ENCODE assay signal across 9 cellular contexts in genomic region chr14:50559990-50560928, GRCh38. TPM values are rescaled to one million over a fixed set of nuclear protein-coding genes. Genes with fewer than 3 reads are reported as not detected.
DNase-seq lines count a peak whose midpoint lies in the region; ATAC-seq, FAIRE-seq and TF ChIP-seq lines count a peak whose summit lies in the region.
"Had no signal": no experiment of that assay in that cellular context is flagged by ENCODE, and none has a peak within 500 bp of the region (broad histone marks: within the 10 kb centered on the region; RNA-seq: fewer than 3 reads in every experiment).

Gene ATL1 (plus strand): TSS chr14:50560145. CDS start chr14:50560266, 121 bp downstream.

- no peaks in the 10 kb centered on the region for H3K9me3 ChIP-seq in K562 (replicated peaks; ENCODE audit: control insufficient read depth, insufficient read depth, low read depth, low read length)
- no peaks in the 10 kb centered on the region for H3K9me3 ChIP-seq in hepatocyte (ENCODE audit: low read depth)

- peaks cover 0 to 13% of the 10 kb centered on the region in 2 experiments; a peak in 2 of 5 replicates for H3K4me1 ChIP-seq in K562 (replicated peaks in 1 of 2; ENCODE audit: control insufficient read depth in 2 of 2, insufficient read depth in 2 of 2, low read length in 2 of 2)
- H3K4me1 ChIP-seq in hepatocyte (ENCODE audit: insufficient read depth) = no peaks in the 10 kb centered on the region

- intact Hi-C loops in activated CD4-positive, alpha-beta T cell treated with anti-CD3 and anti-CD28 coated beads for 36 hours (cut with DNase I, micrococcal nuclease) = loop anchor here in 1 of 2 experiments (1.0 to 5.0 kb wide), 2 partner anchors 17 to 107 kb away; partner anchors contain the start of gene SAV1
- intact Hi-C loops in K562 (cut with micrococcal nuclease) = no loop called here

- CTCF ChIA-PET in activated CD4-positive, alpha-beta T cell treated with anti-CD3 and anti-CD28 coated beads for 36 hours (lab: Charles Lee) = interaction anchor here (1.3 to 2.1 kb wide), 3 partner anchors 18 to 315 kb away, joined by 3 to 9 read pairs (median 6); no protein-coding TSS in a partner anchor
- CTCF ChIA-PET in K562 (lab: Yijun Ruan, JAX; ENCODE audit: low intra/inter-chr PET ratio) = no interaction called here

- no TSS peak for BruUV-seq in K562 (replicated peaks; lab: Mats Ljungman, UMichigan)

- H3K4me1 Mint-ChIP-seq in activated CD4-positive, alpha-beta T cell treated with anti-CD3 and anti-CD28 coated beads for 36 hours = peaks cover 12% of the 10 kb centered on the region
- H3K4me1 Mint-ChIP-seq in progenitor cell of endocrine pancreas (ENCODE audit: low read depth) = peaks cover 9% of the 10 kb centered on the region

- H3K9me1 ChIP-seq in K562 (ENCODE audit: control insufficient read depth, insufficient read depth, low read length) = no peaks in the 10 kb centered on the region

- H3K9me3 Mint-ChIP-seq in activated CD4-positive, alpha-beta T cell treated with anti-CD3 and anti-CD28 coated beads for 36 hours (ENCODE audit: low read depth) = no peaks in the 10 kb centered on the region
- H3K9me3 Mint-ChIP-seq in progenitor cell of endocrine pancreas (ENCODE audit: low read depth) = no peaks in the 10 kb centered on the region

- in situ Hi-C loops in K562 (cut with MboI) = no loop called here

- ATAC-seq in activated CD4-positive, alpha-beta T cell treated with anti-CD3 and anti-CD28 coated beads for 36 hours = peak; percentile 80
- ATAC-seq in K562 (peak; percentile 87), HG03095 (IDR thresholded peaks at IDR 0.05; ENCODE audit: unreplicated experiment) (no peak)

- WGBS in K562 (ENCODE audit: insufficient coverage, low coverage, missing lambda C conversion rate) = 24% methylated on average over 22 of the region's 66 CpGs
- WGBS in hepatocyte (ENCODE audit: low lambda C conversion rate, missing lambda C conversion rate) = under 1% methylated on average over 46 of the region's 66 CpGs

- DNase-seq in activated CD4-positive, alpha-beta T cell treated with anti-CD3 and anti-CD28 coated beads for 36 hours = peak; percentile 70
- no peak for DNase-seq in activated CD4-positive, alpha-beta T cell treated with anti-CD3 and anti-CD28 coated beads for 1 hour
- peak; percentile 80 for DNase-seq in NCI-H1105 (lab: John Stamatoyannopoulos, UW)
- DNase-seq in T-helper 1 cell = peak in 3 of 5 donors; percentile 12 to 50 (median 13)
- peak; percentile 22 to 53 (median 43) for DNase-seq in K562 (ENCODE audit: extremely low read depth in 1 of 4, low spot score in 3 of 4)
- peak; percentile 80 for DNase-seq in hepatocyte (ENCODE audit: low spot score)
- DNase-seq in progenitor cell of endocrine pancreas (ENCODE audit: low spot score, unreplicated experiment) = peak; percentile 64

- H3K27me3 Mint-ChIP-seq in activated CD4-positive, alpha-beta T cell treated with anti-CD3 and anti-CD28 coated beads for 36 hours = peaks cover 46% of the 10 kb centered on the region
- H3K27me3 Mint-ChIP-seq in progenitor cell of endocrine pancreas = peaks cover 64% of the 10 kb centered on the region

- H3K9ac ChIP-seq in K562 (ENCODE audit: insufficient read depth in 1 of 2, low read depth in 2 of 2, low read length in 2 of 2) = peak within 1 kb of the TSS in 1 of 2 experiments; percentile 35; a peak in 1 of 4 replicates

- no peaks in the 10 kb centered on the region for H3K36me3 ChIP-seq in K562 (ENCODE audit: control insufficient read depth, insufficient read depth, low read length)
- H3K36me3 ChIP-seq in hepatocyte (replicated peaks; ENCODE audit: insufficient read depth, low read depth) = no peaks in the 10 kb centered on the region

- H3K9me2 ChIP-seq in hepatocyte (replicated peaks; ENCODE audit: insufficient read depth) = no peaks in the 10 kb centered on the region

- H4K20me1 ChIP-seq in K562 (replicated peaks; ENCODE audit: control insufficient read depth, insufficient read depth, low read length) (no peaks in the 10 kb centered on the region), hepatocyte (ENCODE audit: insufficient read depth, poor library complexity, severe bottlenecking) (no peaks in the 10 kb centered on the region)

- H2AFZ ChIP-seq in K562 (ENCODE audit: low read depth, low read length) (peak within 1 kb of the TSS; percentile 59; the same call in 1 of the 2 replicates), hepatocyte (peak within 1 kb of the TSS; percentile 96)

- no peak for TF ChIP-seq CTCF in K562 (IDR thresholded peaks at IDR 0.05 in 2 of 3, conservative IDR thresholded peaks at IDR 0.05 in 1 of 3; ENCODE audit: insufficient read depth in 2 of 3, low read depth in 1 of 3, low read length in 3 of 3)
- TF ChIP-seq CTCF in hepatocyte (IDR thresholded peaks at IDR 0.05; ENCODE audit: poor library complexity) = no peak
- TF ChIP-seq CTCF in progenitor cell of endocrine pancreas (IDR thresholded peaks at IDR 0.05; ENCODE audit: unreplicated experiment) = no peak

- no peak for TF ChIP-seq EP300 in K562 (IDR thresholded peaks at IDR 0.05; ENCODE audit: low read length)

- POLR2A ChIA-PET in activated CD4-positive, alpha-beta T cell treated with anti-CD3 and anti-CD28 coated beads for 36 hours (lab: Charles Lee) = interaction anchor here (0.9 kb wide), 1 partner anchor 108 kb away, joined by 4 read pairs; the partner anchor contains the start of gene SAV1
- POLR2A ChIA-PET in K562 (lab: Yijun Ruan, JAX) = no interaction called here

- no peak within 1 kb of the TSS for H3K27ac Mint-ChIP-seq in activated CD4-positive, alpha-beta T cell treated with anti-CD3 and anti-CD28 coated beads for 36 hours
- H3K27ac Mint-ChIP-seq in progenitor cell of endocrine pancreas = peak within 1 kb of the TSS; percentile 94

- H3K4me3 Mint-ChIP-seq in activated CD4-positive, alpha-beta T cell treated with anti-CD3 and anti-CD28 coated beads for 36 hours = peak within 1 kb of the TSS; percentile 74
- peak within 1 kb of the TSS; percentile 89 for H3K4me3 Mint-ChIP-seq in progenitor cell of endocrine pancreas (ENCODE audit: low read depth)

- TF ChIP-seq POLR2A in K562 (conservative IDR thresholded peaks at IDR 0.05) = no peak

- no peak for TF ChIP-seq RAD21 in K562 (CRISPR knock-in tag; conservative IDR thresholded peaks at IDR 0.05 in 1 of 2, IDR thresholded peaks at IDR 0.05 in 1 of 2)

- peaks cover 14 to 30% of the 10 kb centered on the region in 2 experiments for H3K27me3 ChIP-seq in K562 (ENCODE audit: control insufficient read depth in 2 of 2, insufficient read depth in 2 of 2, low read length in 2 of 2)
- H3K27me3 ChIP-seq in hepatocyte = peaks cover 61% of the 10 kb centered on the region

- H3K79me2 ChIP-seq in K562 (ENCODE audit: control insufficient read depth, insufficient read depth, low read length) (no peaks in the 10 kb centered on the region), hepatocyte (no peaks in the 10 kb centered on the region)

- H3K36me3 Mint-ChIP-seq in activated CD4-positive, alpha-beta T cell treated with anti-CD3 and anti-CD28 coated beads for 36 hours (ENCODE audit: low read depth) = no peaks in the 10 kb centered on the region
- no peaks in the 10 kb centered on the region for H3K36me3 Mint-ChIP-seq in progenitor cell of endocrine pancreas (ENCODE audit: insufficient read depth)

- H3K27ac ChIP-seq in K562 (ENCODE audit: extremely low read depth, low read depth, low read length) (no peak within 1 kb of the TSS), hepatocyte (peak within 1 kb of the TSS; percentile 80)

- peak within 1 kb of the TSS; percentile 38 for H3K4me3 ChIP-seq in K562
- peak within 1 kb of the TSS; percentile 94 for H3K4me3 ChIP-seq in hepatocyte

- peak within 1 kb of the TSS; percentile 74 for H3K4me2 ChIP-seq in K562 (ENCODE audit: insufficient read depth, low read length)
- H3K4me2 ChIP-seq in hepatocyte = peak within 1 kb of the TSS; percentile 98

- no peak for FAIRE-seq in K562 (lab: Jason Lieb, UNC)
- FAIRE-seq: G401.6 had no signal

TF ChIP-seq in K562, 482 proteins besides CTCF, POLR2A, EP300 and RAD21 (continues in another document):
- TF ChIP-seq VEZF1 (CRISPR knock-in tag; IDR thresholded peaks at IDR 0.05) (peak; percentile 42; the same call in 1 of the 2 replicates), MIER1 (IDR thresholded peaks at IDR 0.05; ENCODE audit: low read depth) (peak; percentile 71; the same call in 1 of the 2 replicates), EHMT2 (IDR thresholded peaks at IDR 0.05) (peak; percentile 70; the same call in 1 of the 2 replicates)

RNA-seq across cellular contexts. Expression of gene ATL1, which starts in this region (rescaled TPM):
- total RNA-seq in activated CD4-positive, alpha-beta T cell treated with anti-CD3 and anti-CD28 coated beads for 36 hours = under 1 TPM; 0.82 to 0.91 TPM
- not detected in 2 replicates for total RNA-seq in K562 (2011; cell fraction: chromatin; rRNA removed; ENCODE audit: low replicate concordance)
- total RNA-seq in K562 (2011; cell fraction: nucleolus; rRNA removed) = not detected in 2 replicates
- total RNA-seq in K562 (2011; cell fraction: nucleoplasm; rRNA removed) = not detected in 2 replicates
- total RNA-seq in K562 (2014; rRNA removed) (not detected in 2 replicates), K562 (2014; rRNA removed; fragmentation: Illumina TruSeq; extraction: Trizol) (0.07 TPM in 1 of 2 replicates, not detected in the other), K562 (2015; rRNA removed; fragmentation: Illumina TruSeq; extraction: Trizol) (not detected in 2 replicates), K562 (2021) (0.16 TPM in 1 of 2 replicates, not detected in the other), hepatocyte (5.1 and 6.0 TPM in 2 replicates), progenitor cell of endocrine pancreas (6.8 and 6.9 TPM in 2 replicates)
- polyA plus RNA-seq in K562 (2011; rRNA removed) (0.15 TPM in 1 of 2 replicates, not detected in the other), K562 (2014; fragmentation: Illumina TruSeq; extraction: Trizol) (0.04 TPM in 1 of 2 replicates, not detected in the other), K562 (2014; fragmentation: Nextera tagmentation; extraction: Ambion mirVana) (under 1 TPM; 0.07 to 0.15 TPM), K562 (2014; rRNA removed) (not detected in 2 replicates), hepatocyte (4.3 and 4.7 TPM in 2 replicates)
- not detected in 2 replicates for polyA plus RNA-seq in K562 (2011; cell fraction: cytosol; rRNA removed)
- polyA plus RNA-seq in K562 (2011; cell fraction: nucleus; rRNA removed) = not detected in 2 replicates
- polyA plus RNA-seq in K562 (2012) = 0.33 and 0.35 TPM in 2 replicates
- 0.45 TPM in 1 of 2 replicates, not detected in the other for polyA minus RNA-seq in K562 (2011; rRNA and poly(A)+ RNA removed)
- polyA minus RNA-seq in K562 (2011; cell fraction: cytosol; rRNA and poly(A)+ RNA removed) = not detected in 2 replicates
- not detected in 2 replicates for polyA minus RNA-seq in K562 (2011; cell fraction: nucleus; rRNA and poly(A)+ RNA removed)

Comparison
In these comparisons a context has a peak if more than half of its experiments do, and no peak if none do; other contexts are left out.
1. Peak in DNase-seq and ATAC-seq in activated CD4-positive, alpha-beta T cell treated with anti-CD3 and anti-CD28 coated beads for 36 hours; RNA of the gene not detected or under 1 TPM.
2. Peak in DNase-seq, ATAC-seq, H3K4me3 ChIP-seq and H3K4me2 ChIP-seq in K562; RNA of the gene not detected or under 1 TPM.